In genomic region chr17:47217279-47217678, GRCh38 we compare ENCODE assay signal across 8 cellular contexts. TPM values are rescaled to one million over a fixed set of nuclear protein-coding genes. Genes with fewer than 3 reads are reported as not detected.
"Had no signal": no experiment of that assay in that cellular context is flagged by ENCODE, and none has a peak within 500 bp of the region (broad histone marks: within the 10 kb centered on the region; RNA-seq: fewer than 3 reads in every experiment).

No MANE protein-coding gene starts in this region.

RNA-seq across cellular contexts. Expression of gene MYL4, which starts 8.1 kb away (rescaled TPM):
- total RNA-seq: activated CD8-positive, alpha-beta memory T cell treated with anti-CD3 and anti-CD28 coated beads for 36 hours; activated T-helper 2 cell treated with anti-CD3 and anti-CD28 coated beads, Interferon-gamma antibody, Interleukin-2, Interleukin-4, amounts not matched to agents 10 μg/mL and 5 μg/mL and 100 μg/mL, durations not matched to agents 14 hours and 24 hours and 36 hours; body of pancreas; esophagus squamous epithelium; mononuclear cell; T-helper 2 cell treated with Interferon-gamma antibody and Interleukin-4, amounts not matched to agents 100 ng/mL and 5 ng/mL, for 36 hours; ureter had no signal
- polyA plus RNA-seq: SK-N-SH had no signal

RNA-seq across cellular contexts. Expression of gene ITGB3, which starts 36.3 kb away (rescaled TPM):
- total RNA-seq: activated T-helper 2 cell treated with anti-CD3 and anti-CD28 coated beads, Interferon-gamma antibody, Interleukin-2, Interleukin-4, amounts not matched to agents 10 μg/mL and 5 μg/mL and 100 μg/mL, durations not matched to agents 14 hours and 24 hours and 36 hours had no signal
